ENCODE assay signal across 8 cellular contexts in the genomic region with DNA sequence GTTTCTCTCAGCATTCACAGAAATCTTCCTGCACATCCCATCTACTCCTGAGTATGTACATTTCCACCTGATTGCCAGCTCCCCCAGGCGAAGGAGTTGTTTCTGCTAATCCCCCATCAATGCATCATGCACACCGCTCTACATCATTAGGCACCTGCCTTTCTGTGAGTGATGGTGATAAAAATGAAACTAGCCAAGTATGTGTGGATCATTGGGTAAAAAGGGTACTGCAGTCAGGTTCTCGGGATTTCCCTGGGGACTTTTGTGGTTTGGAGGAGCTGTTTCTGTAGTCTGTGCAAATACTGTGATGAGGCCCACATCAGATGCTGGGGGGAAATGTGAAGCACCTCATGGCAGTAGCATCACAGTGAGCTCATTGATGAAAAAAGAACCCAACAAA. TPM values are rescaled to one million over a fixed set of nuclear protein-coding genes. Genes with fewer than 3 reads are reported as not detected.
A peak's percentile ranks its signal among the peaks of the same experiment; 100 is the strongest.
DNase-seq lines count a peak whose midpoint lies in the region; ATAC-seq and TF ChIP-seq lines count a peak whose summit lies in the region.

No MANE protein-coding gene starts in this region.

- DNase-seq in NCI-H526 (lab: John Stamatoyannopoulos, UW) (peak; percentile 91 to 92), OCI-M2 (lab: John Stamatoyannopoulos, UW; ENCODE audit: unreplicated experiment) (no peak), SK-N-SH (no peak), SIG-M5 treated with dmso at 0.1 percent for 504 hours (lab: John Stamatoyannopoulos, UW; ENCODE audit: unreplicated experiment) (no peak)
- peak; percentile 52 to 63 for DNase-seq in stimulated activated CD8-positive, alpha-beta memory T cell treated with anti-CD3 and anti-CD28 coated beads, Interleukin-7, amount 100 ng/mL, for 4 hours (ENCODE audit: low read depth in 2 of 2)

- H4K20me1 ChIP-seq in SK-N-SH (ENCODE audit: insufficient read depth), result no peaks in the 10 kb centered on the region

- H3K9me2 ChIP-seq in SK-N-SH, result no peaks in the 10 kb centered on the region

- H3K27me3 ChIP-seq in SK-N-SH (ENCODE audit: insufficient read depth), result no peaks in the 10 kb centered on the region

- no peaks in the 10 kb centered on the region for H3K36me3 ChIP-seq in SK-N-SH (replicated peaks in 1 of 2; ENCODE audit: control insufficient read depth in 1 of 2, insufficient read depth in 2 of 2, low read length in 1 of 2)

- H3K27me3 Mint-ChIP-seq in activated naive CD8-positive, alpha-beta T cell, result no peaks in the 10 kb centered on the region

- H3K27ac ChIP-seq in SK-N-SH (ENCODE audit: low read depth in 2 of 2, low read length in 1 of 2), result no peak overlapping the region

- peaks cover 0 to 13% of the 10 kb centered on the region in 2 experiments; a peak in 2 of 4 replicates for H3K4me1 ChIP-seq in SK-N-SH (ENCODE audit: control insufficient read depth in 1 of 2, insufficient read depth in 2 of 2, low read depth in 1 of 2, low read length in 1 of 2)

- no peaks in the 10 kb centered on the region; the same call in 1 of the 2 replicates for H3K79me2 ChIP-seq in SK-N-SH (ENCODE audit: insufficient read depth)

- ATAC-seq in GM18519 (IDR thresholded peaks at IDR 0.05; ENCODE audit: low FRiP score, unreplicated experiment), result peak; percentile 80
- ATAC-seq in HG02852 (IDR thresholded peaks at IDR 0.05; ENCODE audit: unreplicated experiment), result peak; percentile 82

- no peaks in the 10 kb centered on the region for H3K9me3 Mint-ChIP-seq in activated naive CD8-positive, alpha-beta T cell (ENCODE audit: low read depth)

- no peak for TF ChIP-seq CTCF in SK-N-SH (IDR thresholded peaks at IDR 0.05)

- H3K9ac ChIP-seq in SK-N-SH, result no peak overlapping the region

- peak overlapping the region; percentile 98 for H3K27ac Mint-ChIP-seq in activated naive CD8-positive, alpha-beta T cell

- CTCF ChIA-PET in SK-N-SH (lab: Yijun Ruan, JAX), result interaction anchor here (1.1 to 1.7 kb wide), 4 partner anchors 12 to 34 kb away, joined by 3 to 5 read pairs (median 4); no protein-coding TSS in a partner anchor

- H3K4me3 Mint-ChIP-seq in activated naive CD8-positive, alpha-beta T cell, result peak overlapping the region; percentile 72

- no peak overlapping the region for H2AFZ ChIP-seq in SK-N-SH (ENCODE audit: low read depth)

- H3F3A ChIP-seq in SK-N-SH (replicated peaks; ENCODE audit: insufficient read depth), result no peaks in the 10 kb centered on the region

- H3K4me1 Mint-ChIP-seq in activated naive CD8-positive, alpha-beta T cell (ENCODE audit: low read depth), result peaks cover 83% of the 10 kb centered on the region

- 64% methylated on average over 3 of the region's 3 CpGs for WGBS in SK-N-SH (ENCODE audit: low lambda C conversion rate)

- H3K4me2 ChIP-seq in SK-N-SH, result no peak overlapping the region

- peaks cover 29% of the 10 kb centered on the region for H3K36me3 Mint-ChIP-seq in activated naive CD8-positive, alpha-beta T cell

- no peak for TF ChIP-seq RAD21 in SK-N-SH (IDR thresholded peaks at IDR 0.05; ENCODE audit: low read length)

- no peak overlapping the region for H3K4me3 ChIP-seq in SK-N-SH (ENCODE audit: low read depth in 2 of 2, low read length in 1 of 2)

- no peak for TF ChIP-seq EP300 in SK-N-SH (IDR thresholded peaks at IDR 0.05; ENCODE audit: borderline replicate concordance in 1 of 2, low read depth in 1 of 2, low read length in 1 of 2)

- H3K9me3 ChIP-seq in SK-N-SH, result no peaks in the 10 kb centered on the region

- POLR2A ChIA-PET in SK-N-SH (lab: Yijun Ruan, JAX), result no interaction called here

TF ChIP-seq in SK-N-SH, 30 proteins besides CTCF, POLR2A, EP300 and RAD21:
- no peak for TF ChIP-seq SIN3A (IDR thresholded peaks at IDR 0.05; ENCODE audit: borderline replicate concordance, low read depth, low read length)
- TF ChIP-seq EZH2phosphoT487 (IDR thresholded peaks at IDR 0.05; ENCODE audit: borderline replicate concordance, low read depth), result no peak
- TF ChIP-seq FOXJ3 (CRISPR knock-in tag; IDR thresholded peaks at IDR 0.05), result no peak
- TF ChIP-seq NRF1 (IDR thresholded peaks at IDR 0.05; ENCODE audit: low read depth, low read length), result no peak
- TF ChIP-seq, protein P1, sequence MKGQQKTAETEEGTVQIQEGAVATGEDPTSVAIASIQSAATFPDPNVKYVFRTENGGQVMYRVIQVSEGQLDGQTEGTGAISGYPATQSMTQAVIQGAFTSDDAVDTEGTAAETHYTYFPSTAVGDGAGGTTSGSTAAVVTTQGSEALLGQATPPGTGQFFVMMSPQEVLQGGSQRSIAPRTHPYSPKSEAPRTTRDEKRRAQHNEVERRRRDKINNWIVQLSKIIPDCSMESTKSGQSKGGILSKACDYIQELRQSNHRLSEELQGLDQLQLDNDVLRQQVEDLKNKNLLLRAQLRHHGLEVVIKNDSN (IDR thresholded peaks at IDR 0.05; ENCODE audit: borderline replicate concordance, low read depth), result no peak
- TF ChIP-seq MEF2A (IDR thresholded peaks at IDR 0.05; ENCODE audit: borderline replicate concordance, low read depth), result no peak
- TF ChIP-seq, protein P2, sequence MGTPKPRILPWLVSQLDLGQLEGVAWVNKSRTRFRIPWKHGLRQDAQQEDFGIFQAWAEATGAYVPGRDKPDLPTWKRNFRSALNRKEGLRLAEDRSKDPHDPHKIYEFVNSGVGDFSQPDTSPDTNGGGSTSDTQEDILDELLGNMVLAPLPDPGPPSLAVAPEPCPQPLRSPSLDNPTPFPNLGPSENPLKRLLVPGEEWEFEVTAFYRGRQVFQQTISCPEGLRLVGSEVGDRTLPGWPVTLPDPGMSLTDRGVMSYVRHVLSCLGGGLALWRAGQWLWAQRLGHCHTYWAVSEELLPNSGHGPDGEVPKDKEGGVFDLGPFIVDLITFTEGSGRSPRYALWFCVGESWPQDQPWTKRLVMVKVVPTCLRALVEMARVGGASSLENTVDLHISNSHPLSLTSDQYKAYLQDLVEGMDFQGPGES (IDR thresholded peaks at IDR 0.05; ENCODE audit: low read depth, low read length), result no peak
- TF ChIP-seq, protein P3, sequence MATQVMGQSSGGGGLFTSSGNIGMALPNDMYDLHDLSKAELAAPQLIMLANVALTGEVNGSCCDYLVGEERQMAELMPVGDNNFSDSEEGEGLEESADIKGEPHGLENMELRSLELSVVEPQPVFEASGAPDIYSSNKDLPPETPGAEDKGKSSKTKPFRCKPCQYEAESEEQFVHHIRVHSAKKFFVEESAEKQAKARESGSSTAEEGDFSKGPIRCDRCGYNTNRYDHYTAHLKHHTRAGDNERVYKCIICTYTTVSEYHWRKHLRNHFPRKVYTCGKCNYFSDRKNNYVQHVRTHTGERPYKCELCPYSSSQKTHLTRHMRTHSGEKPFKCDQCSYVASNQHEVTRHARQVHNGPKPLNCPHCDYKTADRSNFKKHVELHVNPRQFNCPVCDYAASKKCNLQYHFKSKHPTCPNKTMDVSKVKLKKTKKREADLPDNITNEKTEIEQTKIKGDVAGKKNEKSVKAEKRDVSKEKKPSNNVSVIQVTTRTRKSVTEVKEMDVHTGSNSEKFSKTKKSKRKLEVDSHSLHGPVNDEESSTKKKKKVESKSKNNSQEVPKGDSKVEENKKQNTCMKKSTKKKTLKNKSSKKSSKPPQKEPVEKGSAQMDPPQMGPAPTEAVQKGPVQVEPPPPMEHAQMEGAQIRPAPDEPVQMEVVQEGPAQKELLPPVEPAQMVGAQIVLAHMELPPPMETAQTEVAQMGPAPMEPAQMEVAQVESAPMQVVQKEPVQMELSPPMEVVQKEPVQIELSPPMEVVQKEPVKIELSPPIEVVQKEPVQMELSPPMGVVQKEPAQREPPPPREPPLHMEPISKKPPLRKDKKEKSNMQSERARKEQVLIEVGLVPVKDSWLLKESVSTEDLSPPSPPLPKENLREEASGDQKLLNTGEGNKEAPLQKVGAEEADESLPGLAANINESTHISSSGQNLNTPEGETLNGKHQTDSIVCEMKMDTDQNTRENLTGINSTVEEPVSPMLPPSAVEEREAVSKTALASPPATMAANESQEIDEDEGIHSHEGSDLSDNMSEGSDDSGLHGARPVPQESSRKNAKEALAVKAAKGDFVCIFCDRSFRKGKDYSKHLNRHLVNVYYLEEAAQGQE (IDR thresholded peaks at IDR 0.05; ENCODE audit: low read depth, low read length), result no peak
- TF ChIP-seq JUND (IDR thresholded peaks at IDR 0.05), result no peak
- no peak for TF ChIP-seq CHD2 (IDR thresholded peaks at IDR 0.05; ENCODE audit: low read length, partially characterized antibody)
- no peak for TF ChIP-seq RFX5 (IDR thresholded peaks at IDR 0.05; ENCODE audit: low read length)
- TF ChIP-seq SMC3 (IDR thresholded peaks at IDR 0.05; ENCODE audit: low read depth, low read length), result no peak
- no peak for TF ChIP-seq RXRA (IDR thresholded peaks at IDR 0.05; ENCODE audit: borderline replicate concordance, low read depth)
- TF ChIP-seq MXI1 (IDR thresholded peaks at IDR 0.05; ENCODE audit: low read depth, low read length), result no peak
- no peak for TF ChIP-seq TAF1 (IDR thresholded peaks at IDR 0.05; ENCODE audit: borderline replicate concordance, low read depth, low read length)
- TF ChIP-seq, protein P4, sequence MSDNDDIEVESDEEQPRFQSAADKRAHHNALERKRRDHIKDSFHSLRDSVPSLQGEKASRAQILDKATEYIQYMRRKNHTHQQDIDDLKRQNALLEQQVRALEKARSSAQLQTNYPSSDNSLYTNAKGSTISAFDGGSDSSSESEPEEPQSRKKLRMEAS (IDR thresholded peaks at IDR 0.05; ENCODE audit: low read depth), result no peak
- TF ChIP-seq, protein P5, sequence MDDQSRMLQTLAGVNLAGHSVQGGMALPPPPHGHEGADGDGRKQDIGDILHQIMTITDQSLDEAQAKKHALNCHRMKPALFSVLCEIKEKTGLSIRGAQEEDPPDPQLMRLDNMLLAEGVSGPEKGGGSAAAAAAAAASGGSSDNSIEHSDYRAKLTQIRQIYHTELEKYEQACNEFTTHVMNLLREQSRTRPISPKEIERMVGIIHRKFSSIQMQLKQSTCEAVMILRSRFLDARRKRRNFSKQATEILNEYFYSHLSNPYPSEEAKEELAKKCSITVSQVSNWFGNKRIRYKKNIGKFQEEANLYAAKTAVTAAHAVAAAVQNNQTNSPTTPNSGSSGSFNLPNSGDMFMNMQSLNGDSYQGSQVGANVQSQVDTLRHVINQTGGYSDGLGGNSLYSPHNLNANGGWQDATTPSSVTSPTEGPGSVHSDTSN (IDR thresholded peaks at IDR 0.05), result no peak

RNA-seq across cellular contexts. Expression of a gene that starts 30.4 kb away (rescaled TPM):
- polyA plus RNA-seq in SK-N-SH (2012; rRNA removed), result 4.1 and 4.6 TPM in 2 replicates
- 5.5 and 6.4 TPM in 2 replicates for polyA plus RNA-seq in SK-N-SH (2012; cell fraction: cytosol; rRNA removed)
- 2.1 and 3.6 TPM in 2 replicates for polyA plus RNA-seq in SK-N-SH (2012; cell fraction: nucleus; rRNA removed)

Comparison
In these comparisons a context has a peak if more than half of its experiments do, and no peak if none do; other contexts are left out.
1. DNase-seq: peak in NCI-H526 (2 of 2) and stimulated activated CD8-positive, alpha-beta memory T cell treated with anti-CD3 and anti-CD28 coated beads, Interleukin-7, amount 100 ng/mL, for 4 hours (2 of 2); none in OCI-M2 (single experiment), SK-N-SH (single experiment) and SIG-M5 treated with dmso at 0.1 percent for 504 hours (single experiment).